In genomic region chr20:15146948-15147347, GRCh38 we compare ENCODE assay signal across 1 cellular context.
TF ChIP-seq lines count a peak whose summit lies in the region.

No MANE protein-coding gene starts in this region.

TF ChIP-seq in SK-N-SH, 30 proteins besides CTCF, POLR2A, EP300 and RAD21 (continued from another document):
- TF ChIP-seq POLR2AphosphoS5 (IDR thresholded peaks at IDR 0.05; ENCODE audit: low read depth, low read length) (no peak), CHD2 (IDR thresholded peaks at IDR 0.05; ENCODE audit: low read length, partially characterized antibody) (no peak), NFIC (IDR thresholded peaks at IDR 0.05; ENCODE audit: borderline replicate concordance) (no peak), FOXJ3 (CRISPR knock-in tag; IDR thresholded peaks at IDR 0.05) (no peak), GABPA (IDR thresholded peaks at IDR 0.05; ENCODE audit: low read depth) (no peak), JUND (IDR thresholded peaks at IDR 0.05) (no peak), GATA2 (CRISPR knock-in tag; IDR thresholded peaks at IDR 0.05) (no peak)
- TF ChIP-seq, protein P1, sequence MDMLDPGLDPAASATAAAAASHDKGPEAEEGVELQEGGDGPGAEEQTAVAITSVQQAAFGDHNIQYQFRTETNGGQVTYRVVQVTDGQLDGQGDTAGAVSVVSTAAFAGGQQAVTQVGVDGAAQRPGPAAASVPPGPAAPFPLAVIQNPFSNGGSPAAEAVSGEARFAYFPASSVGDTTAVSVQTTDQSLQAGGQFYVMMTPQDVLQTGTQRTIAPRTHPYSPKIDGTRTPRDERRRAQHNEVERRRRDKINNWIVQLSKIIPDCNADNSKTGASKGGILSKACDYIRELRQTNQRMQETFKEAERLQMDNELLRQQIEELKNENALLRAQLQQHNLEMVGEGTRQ (IDR thresholded peaks at IDR 0.05; ENCODE audit: borderline replicate concordance, low read depth, low read length) = no peak
